In genomic region chr2:12032421-12032820, GRCh38 we compare ENCODE assay signal across 10 cellular contexts.
DNase-seq lines count a peak whose midpoint lies in the region; ATAC-seq, FAIRE-seq and TF ChIP-seq lines count a peak whose summit lies in the region.
"Had no signal": no experiment of that assay in that cellular context is flagged by ENCODE, and none has a peak within 500 bp of the region (broad histone marks: within the 10 kb centered on the region; RNA-seq: fewer than 3 reads in every experiment).

No MANE protein-coding gene starts in this region.

- no peak overlapping the region for H3K4me3 Mint-ChIP-seq in effector memory CD8-positive, alpha-beta T cell

- DNase-seq in GM12891 (ENCODE audit: insufficient read length, low spot score): no peak
- no peak for DNase-seq in effector memory CD8-positive, alpha-beta T cell
- DNase-seq in activated gamma-delta T cell (lab: John Stamatoyannopoulos, UW): no peak
- DNase-seq in NCI-H1436 (lab: John Stamatoyannopoulos, UW): no peak
- no peak for DNase-seq in NCI-H1436 treated with DMSO at 0.1 percent for 48 hours (lab: John Stamatoyannopoulos, UW)
- no peak for DNase-seq in DMS79 treated with DMSO at 0.1 percent for 48 hours (lab: John Stamatoyannopoulos, UW)
- DNase-seq: midbrain, NCI-H187 had no signal

- no peak for TF ChIP-seq POLR2A in GM12891 (IDR thresholded peaks at IDR 0.05; ENCODE audit: low read depth, low read length)

- H3K9me3 Mint-ChIP-seq in effector memory CD8-positive, alpha-beta T cell: no peaks in the 10 kb centered on the region

- no peaks in the 10 kb centered on the region for H3K36me3 Mint-ChIP-seq in effector memory CD8-positive, alpha-beta T cell (ENCODE audit: insufficient read depth)

- peak; percentile 78 for ATAC-seq in GM21390 (IDR thresholded peaks at IDR 0.05; ENCODE audit: unreplicated experiment)
- ATAC-seq in HG03175 (IDR thresholded peaks at IDR 0.05; ENCODE audit: unreplicated experiment): peak; percentile 81
- ATAC-seq in effector memory CD8-positive, alpha-beta T cell (replicated peaks): peak; percentile 12

- H3K4me1 Mint-ChIP-seq in effector memory CD8-positive, alpha-beta T cell (ENCODE audit: low read depth in 2 of 2): peaks cover 11 to 14% of the 10 kb centered on the region in 2 donors

- FAIRE-seq in GM12891 (lab: Jason Lieb, UNC): no peak

- no peak overlapping the region for H3K27ac Mint-ChIP-seq in effector memory CD8-positive, alpha-beta T cell

- H3K27me3 Mint-ChIP-seq in effector memory CD8-positive, alpha-beta T cell: peaks cover 86 to 95% of the 10 kb centered on the region in 2 donors

TF ChIP-seq in GM12891, 5 proteins besides CTCF, POLR2A, EP300 and RAD21:
- TF ChIP-seq POU2F2 (IDR thresholded peaks at IDR 0.05; ENCODE audit: low read depth, low read length): peak; percentile 66; the same call in 1 of the 2 replicates
- TF ChIP-seq SPI1 (IDR thresholded peaks at IDR 0.05; ENCODE audit: low read depth, low read length): no peak
TF ChIP-seq in GM12891: peak in this region for 1.

Comparison
In these comparisons a context has a peak if more than half of its experiments do, and no peak if none do; other contexts are left out.
1. ATAC-seq: peak in every context shown above with its lines; median percentile 81 in HG03175; 78 in GM21390; 12 in effector memory CD8-positive, alpha-beta T cell.